Comparison of ENCODE assay signal across 1 cellular context in genomic region chr7:128922496-128923410, GRCh38.
TF ChIP-seq lines count a peak whose summit lies in the region.

No MANE protein-coding gene starts in this region.

TF ChIP-seq in A549, 52 proteins besides CTCF, POLR2A, EP300 and RAD21 (continued from another document):
- TF ChIP-seq HES2 (IDR thresholded peaks at IDR 0.05) (no peak), JUN (IDR thresholded peaks at IDR 0.05) (no peak), EHF (CRISPR knock-in tag; IDR thresholded peaks at IDR 0.05) (no peak), HOXB13 (CRISPR knock-in tag; IDR thresholded peaks at IDR 0.05; ENCODE audit: low read depth) (no peak), ZNF302 (CRISPR knock-in tag; IDR thresholded peaks at IDR 0.05) (no peak), FOSB (CRISPR knock-in tag; IDR thresholded peaks at IDR 0.05) (no peak), SMC3 (IDR thresholded peaks at IDR 0.05) (no peak), HEYL (CRISPR knock-in tag; IDR thresholded peaks at IDR 0.05) (no peak), E2F6 (IDR thresholded peaks at IDR 0.05; ENCODE audit: borderline replicate concordance, low read depth) (no peak), HOXA7 (CRISPR knock-in tag; IDR thresholded peaks at IDR 0.05) (no peak)
- TF ChIP-seq, protein P1, sequence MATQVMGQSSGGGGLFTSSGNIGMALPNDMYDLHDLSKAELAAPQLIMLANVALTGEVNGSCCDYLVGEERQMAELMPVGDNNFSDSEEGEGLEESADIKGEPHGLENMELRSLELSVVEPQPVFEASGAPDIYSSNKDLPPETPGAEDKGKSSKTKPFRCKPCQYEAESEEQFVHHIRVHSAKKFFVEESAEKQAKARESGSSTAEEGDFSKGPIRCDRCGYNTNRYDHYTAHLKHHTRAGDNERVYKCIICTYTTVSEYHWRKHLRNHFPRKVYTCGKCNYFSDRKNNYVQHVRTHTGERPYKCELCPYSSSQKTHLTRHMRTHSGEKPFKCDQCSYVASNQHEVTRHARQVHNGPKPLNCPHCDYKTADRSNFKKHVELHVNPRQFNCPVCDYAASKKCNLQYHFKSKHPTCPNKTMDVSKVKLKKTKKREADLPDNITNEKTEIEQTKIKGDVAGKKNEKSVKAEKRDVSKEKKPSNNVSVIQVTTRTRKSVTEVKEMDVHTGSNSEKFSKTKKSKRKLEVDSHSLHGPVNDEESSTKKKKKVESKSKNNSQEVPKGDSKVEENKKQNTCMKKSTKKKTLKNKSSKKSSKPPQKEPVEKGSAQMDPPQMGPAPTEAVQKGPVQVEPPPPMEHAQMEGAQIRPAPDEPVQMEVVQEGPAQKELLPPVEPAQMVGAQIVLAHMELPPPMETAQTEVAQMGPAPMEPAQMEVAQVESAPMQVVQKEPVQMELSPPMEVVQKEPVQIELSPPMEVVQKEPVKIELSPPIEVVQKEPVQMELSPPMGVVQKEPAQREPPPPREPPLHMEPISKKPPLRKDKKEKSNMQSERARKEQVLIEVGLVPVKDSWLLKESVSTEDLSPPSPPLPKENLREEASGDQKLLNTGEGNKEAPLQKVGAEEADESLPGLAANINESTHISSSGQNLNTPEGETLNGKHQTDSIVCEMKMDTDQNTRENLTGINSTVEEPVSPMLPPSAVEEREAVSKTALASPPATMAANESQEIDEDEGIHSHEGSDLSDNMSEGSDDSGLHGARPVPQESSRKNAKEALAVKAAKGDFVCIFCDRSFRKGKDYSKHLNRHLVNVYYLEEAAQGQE (IDR thresholded peaks at IDR 0.05), result no peak
